8 cellular contexts compared by ENCODE assay signal in the genomic region with DNA sequence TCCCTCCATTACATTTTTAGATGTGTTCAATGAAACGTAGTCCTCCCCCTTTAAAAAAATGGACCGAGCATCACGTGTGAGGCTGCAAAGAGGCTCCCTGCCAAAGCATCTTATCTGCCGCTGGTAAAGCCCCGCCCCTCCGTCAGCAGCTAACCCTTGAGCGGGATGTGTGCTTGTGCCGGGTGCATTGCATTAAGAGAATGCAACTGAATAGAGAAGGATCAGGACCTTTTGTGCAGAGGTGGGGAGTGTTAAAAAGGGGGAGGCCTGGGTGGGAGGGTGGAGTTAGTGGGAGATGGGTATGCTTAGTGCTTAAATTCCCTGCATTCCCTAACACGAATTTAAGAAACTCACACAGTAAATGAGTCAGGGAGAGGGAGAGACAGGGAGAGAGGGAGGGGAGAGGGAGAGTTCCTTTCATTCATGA.
DNase-seq lines count a peak whose midpoint lies in the region; ATAC-seq and TF ChIP-seq lines count a peak whose summit lies in the region.

No MANE protein-coding gene starts in this region.

- peak; percentile 65 for DNase-seq in GM13976 (ENCODE audit: low spot score)
- peak; percentile 80 for DNase-seq in NCI-H2171 (lab: John Stamatoyannopoulos, UW)
- DNase-seq in activated CD4-positive, alpha-beta T cell treated with anti-CD3 and anti-CD28 coated beads for 36 hours = peak; percentile 74
- DNase-seq in dermis blood vessel endothelial cell = peak; percentile 65
- DNase-seq in lung microvascular endothelial cell (ENCODE audit: low read depth in 2 of 2) = peak; percentile 66 to 76
- peak; percentile 5 for DNase-seq in stimulated activated CD8-positive, alpha-beta memory T cell treated with anti-CD3 and anti-CD28 coated beads, Interleukin-15, amount 100 ng/mL, for 1 hour (ENCODE audit: low read depth)
- DNase-seq in HPDE6-E6E7 (ENCODE audit: extremely low spot score) = no peak

- no peaks in the 10 kb centered on the region for H3K27me3 Mint-ChIP-seq in activated CD4-positive, alpha-beta T cell treated with anti-CD3 and anti-CD28 coated beads for 36 hours

- ATAC-seq in HG02759 (IDR thresholded peaks at IDR 0.05; ENCODE audit: unreplicated experiment) = peak; percentile 87
- ATAC-seq in activated CD4-positive, alpha-beta T cell treated with anti-CD3 and anti-CD28 coated beads for 36 hours = peak; percentile 95

- TF ChIP-seq CTCF in GM13976 (IDR thresholded peaks at IDR 0.05; ENCODE audit: borderline replicate concordance, control extremely low read depth, extremely low read depth, insufficient read depth, missing control alignments) = no peak

- no peak overlapping the region for H3K27ac Mint-ChIP-seq in activated CD4-positive, alpha-beta T cell treated with anti-CD3 and anti-CD28 coated beads for 36 hours

- peak overlapping the region; percentile 53 for H3K4me3 Mint-ChIP-seq in activated CD4-positive, alpha-beta T cell treated with anti-CD3 and anti-CD28 coated beads for 36 hours

- intact Hi-C loops in activated CD4-positive, alpha-beta T cell treated with anti-CD3 and anti-CD28 coated beads for 36 hours (cut with DNase I, micrococcal nuclease) = no loop called here

- H3K9me3 Mint-ChIP-seq in activated CD4-positive, alpha-beta T cell treated with anti-CD3 and anti-CD28 coated beads for 36 hours (ENCODE audit: low read depth) = no peaks in the 10 kb centered on the region

- H3K4me1 Mint-ChIP-seq in activated CD4-positive, alpha-beta T cell treated with anti-CD3 and anti-CD28 coated beads for 36 hours = peaks cover 40% of the 10 kb centered on the region

- CTCF ChIA-PET in activated CD4-positive, alpha-beta T cell treated with anti-CD3 and anti-CD28 coated beads for 36 hours (lab: Charles Lee) = no interaction called here

- POLR2A ChIA-PET in activated CD4-positive, alpha-beta T cell treated with anti-CD3 and anti-CD28 coated beads for 36 hours (lab: Charles Lee) = no interaction called here

- in situ Hi-C loops in GM13976 (cut with MboI; ENCODE audit: low sequenced_read_pairs, unreplicated experiment) = no loop called here

- no peaks in the 10 kb centered on the region for H3K36me3 Mint-ChIP-seq in activated CD4-positive, alpha-beta T cell treated with anti-CD3 and anti-CD28 coated beads for 36 hours (ENCODE audit: low read depth)
